ENCODE assay signal across 15 cellular contexts in the genomic region with DNA sequence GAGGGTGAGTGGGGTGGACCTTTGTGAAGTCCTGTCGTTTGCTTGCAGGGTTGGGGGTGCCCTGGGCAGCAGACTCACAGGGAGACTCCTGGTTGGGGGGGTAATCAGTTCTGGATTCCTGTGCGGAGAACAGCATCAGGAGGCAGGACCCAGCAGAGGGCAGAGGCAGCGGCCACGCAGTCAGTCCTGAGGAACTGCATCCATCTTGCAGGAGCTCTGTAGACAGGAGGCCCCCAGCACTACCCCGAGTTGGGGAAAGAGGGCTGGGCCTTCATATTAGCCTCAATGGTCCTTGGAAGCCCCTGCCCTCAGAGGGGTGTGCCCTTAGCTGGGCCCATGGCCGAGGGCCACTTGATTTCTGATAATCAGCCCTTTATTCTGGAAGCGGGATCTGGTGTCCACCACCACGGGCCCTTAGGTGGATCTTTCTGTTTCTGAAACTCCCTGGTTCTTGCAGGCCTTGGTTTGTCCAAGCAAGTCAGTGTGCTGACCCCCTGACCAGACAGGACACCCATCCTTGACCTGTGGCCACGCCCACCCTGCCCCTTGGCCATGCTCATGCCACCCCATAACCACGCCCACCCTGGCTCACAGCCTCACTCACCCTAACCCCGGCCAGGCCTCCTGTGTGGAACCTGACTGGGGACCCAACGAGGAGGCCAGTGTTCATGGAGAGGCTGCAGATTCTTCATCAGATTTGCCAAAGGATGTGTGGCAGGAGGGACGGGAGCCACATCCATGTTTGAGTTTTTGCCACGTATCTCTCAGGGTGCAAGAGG.
A peak's percentile ranks its signal among the peaks of the same experiment; 100 is the strongest.
DNase-seq lines count a peak whose midpoint lies in the region; ATAC-seq and TF ChIP-seq lines count a peak whose summit lies in the region.
"Had no signal": no experiment of that assay in that cellular context is flagged by ENCODE, and none has a peak within 500 bp of the region (broad histone marks: within the 10 kb centered on the region; RNA-seq: fewer than 3 reads in every experiment).

No MANE protein-coding gene starts in this region.

- no peaks in the 10 kb centered on the region for H4K20me1 ChIP-seq in osteoblast (ENCODE audit: insufficient read depth, low read length)
- H4K20me1 ChIP-seq: BLaER1 had no signal

- H3K36me3 ChIP-seq in osteoblast (ENCODE audit: insufficient read depth, low read length): no peaks in the 10 kb centered on the region
- H3K36me3 ChIP-seq: BLaER1 had no signal

- H3K79me2 ChIP-seq in osteoblast (ENCODE audit: insufficient read depth, low read length): no peaks in the 10 kb centered on the region

- H3K4me3 ChIP-seq in osteoblast (ENCODE audit: insufficient read depth, low read length): no peak overlapping the region
- H3K4me3 ChIP-seq: BLaER1, GM12878 had no signal

- no peak overlapping the region for H2AFZ ChIP-seq in osteoblast (ENCODE audit: low read length)

- no peak for ATAC-seq in left ventricle myocardium superior
- no peak for ATAC-seq in Right ventricle myocardium inferior
- ATAC-seq in left lobe of liver: peak; percentile 20
- no peak for ATAC-seq in GM18861 (IDR thresholded peaks at IDR 0.05; ENCODE audit: unreplicated experiment)
- no peak for ATAC-seq in HG03460 (IDR thresholded peaks at IDR 0.05; ENCODE audit: unreplicated experiment)
- ATAC-seq: GM12878 had no signal

- no peaks in the 10 kb centered on the region for H3K9me3 ChIP-seq in osteoblast (ENCODE audit: low read depth, low read length)
- H3K9me3 ChIP-seq: BLaER1 had no signal

- H3K4me2 ChIP-seq in osteoblast (ENCODE audit: insufficient read depth, low read length): no peak overlapping the region
- H3K4me2 ChIP-seq: BLaER1 had no signal

- TF ChIP-seq CTCF in osteoblast (IDR thresholded peaks at IDR 0.05; ENCODE audit: extremely low read depth, low read depth, low read length): no peak

- intact Hi-C loops in left ventricle myocardium superior (cut with micrococcal nuclease) (loop anchor here (10.0 kb wide), 1 partner anchor 58 kb away; no protein-coding TSS in a partner anchor), Right ventricle myocardium inferior (cut with DNase I) (loop anchor here (10.0 kb wide), 1 partner anchor 118 kb away; a partner anchor contains a TSS)

- no peaks in the 10 kb centered on the region for H3K4me1 ChIP-seq in osteoblast (ENCODE audit: insufficient read depth, low read length)

- peaks cover 21% of the 10 kb centered on the region for H3K27me3 ChIP-seq in osteoblast (ENCODE audit: insufficient read depth, low read length)

- H3K27ac ChIP-seq in osteoblast (ENCODE audit: low read depth, low read length): no peak overlapping the region
- H3K27ac ChIP-seq: 22Rv1, BLaER1, HL-60 had no signal

- DNase-seq in left ventricle myocardium superior: peak; percentile 19
- no peak for DNase-seq in Right ventricle myocardium inferior (ENCODE audit: missing footprints)
- no peak for DNase-seq in left lobe of liver (ENCODE audit: low spot score)
- peak; percentile 65 for DNase-seq in osteoblast (ENCODE audit: insufficient read length, low spot score, missing footprints)
- no peak for DNase-seq in activated CD4-positive, alpha-beta T cell treated with anti-CD3 and anti-CD28 coated beads for 48 hours
- DNase-seq: AML-193; CD8-positive, alpha-beta memory T cell; HCEC 1CT; KBM-7 had no signal

Comparison
In these comparisons a context has a peak if more than half of its experiments do, and no peak if none do; other contexts are left out.
1. DNase-seq: peak in left ventricle myocardium superior (single experiment) and osteoblast (single experiment); none in Right ventricle myocardium inferior (single experiment), left lobe of liver (single experiment) and activated CD4-positive, alpha-beta T cell treated with anti-CD3 and anti-CD28 coated beads for 48 hours (single experiment).